In genomic region chr5:73883646-73884045, GRCh38 we compare ENCODE assay signal across 23 cellular contexts.
"Had no signal": no experiment of that assay in that cellular context is flagged by ENCODE, and none has a peak within 500 bp of the region (broad histone marks: within the 10 kb centered on the region; RNA-seq: fewer than 3 reads in every experiment).

No MANE protein-coding gene starts in this region.

- DNase-seq: activated B cell treated with CpG ODN at 0.5 μM for 24 hours; activated CD4-positive, alpha-beta memory T cell treated with anti-CD3 and anti-CD28 coated beads, Interleukin-2, amount 10 ng/mL, durations not matched to agents 7 days and 5 days; activated CD4-positive, alpha-beta T cell treated with anti-CD3 and anti-CD28 coated beads for 1 hour; activated CD4-positive, alpha-beta T cell treated with anti-CD3 and anti-CD28 coated beads, Interleukin-2, amount 10 ng/mL, durations not matched to agents 7 days and 5 days; activated gamma-delta T cell treated with Interleukin-2 at 50 U/mL for 16 hours; activated naive CD4-positive, alpha-beta T cell treated with anti-CD3 and anti-CD28 coated beads, Interleukin-2, amount 10 ng/mL, durations not matched to agents 7 days and 5 days; activated naive CD8-positive, alpha-beta T cell treated with anti-CD3 and anti-CD28 coated beads for 36 hours; activated T-cell treated with anti-CD3 and anti-CD28 coated beads for 4 hours; activated T-cell treated with anti-CD3 and anti-CD28 coated beads, Interleukin-2, amount 50 U/mL, for 48 hours; anterior cingulate cortex; caudate nucleus; Kasumi-1; KBM-7; NCI-H1105 treated with DMSO at 0.1 percent for 48 hours; NCI-H146; NCI-H1930; NCI-H2171; NCI-H2227 treated with DMSO at 0.1 percent for 48 hours; NCI-H446 treated with DMSO at 0.1 percent for 48 hours; NCI-H524 treated with DMSO at 0.1 percent for 48 hours; SIG-M5; T-helper 2 cell; T1000 had no signal
